8 cellular contexts compared by ENCODE assay signal in genomic region chr14:49892301-49892635, GRCh38. TPM values are rescaled to one million over a fixed set of nuclear protein-coding genes. Genes with fewer than 3 reads are reported as not detected.
DNase-seq lines count a peak whose midpoint lies in the region; ATAC-seq and TF ChIP-seq lines count a peak whose summit lies in the region.

No MANE protein-coding gene starts in this region.

- peak overlapping the region; percentile 99 for H3K9ac ChIP-seq in HUES64 (ENCODE audit: low read depth, low read length)

- H3K4me1 Mint-ChIP-seq in activated naive CD8-positive, alpha-beta T cell treated with anti-CD3 and anti-CD28 coated beads, Interleukin-2, amount 50 U/mL, for 24 hours = peaks cover 37% of the 10 kb centered on the region

- CTCF ChIA-PET in OCI-LY7 (lab: Charles Lee; ENCODE audit: unreplicated experiment) = interaction anchor here (0.6 to 1.6 kb wide), 5 partner anchors 11 to 110 kb away, joined by 3 to 4 read pairs (median 3); no protein-coding TSS in a partner anchor

- H3K4me3 ChIP-seq in HUES64 (ENCODE audit: low read length) (peak overlapping the region; percentile 100), OCI-LY7 (ENCODE audit: low read depth, low read length, poor library complexity, severe bottlenecking) (peak overlapping the region; percentile 98)

- DNase-seq in DMS153 (lab: John Stamatoyannopoulos, UW) (peak; percentile 37), OCI-LY7 (ENCODE audit: low spot score) (peak; percentile 89), head of caudate nucleus (peak in 35 of 42 donors; percentile 47 to 89 (median 70)), omental fat pad (ENCODE audit: low spot score) (no peak), retina (no peak)
- DNase-seq in activated naive CD8-positive, alpha-beta T cell treated with anti-CD3 and anti-CD28 coated beads, Interleukin-2, amount 50 U/mL, for 24 hours = peak; percentile 44

- H3K79me2 ChIP-seq in OCI-LY7 (ENCODE audit: insufficient read depth, low read depth, low read length) = peaks cover 55% of the 10 kb centered on the region

- H3K4me2 ChIP-seq in OCI-LY7 (ENCODE audit: low read length) = peak overlapping the region; percentile 95

- peaks cover 5% of the 10 kb centered on the region for H3K27me3 Mint-ChIP-seq in activated naive CD8-positive, alpha-beta T cell treated with anti-CD3 and anti-CD28 coated beads, Interleukin-2, amount 50 U/mL, for 24 hours

- peak overlapping the region; percentile 99 for H3K4me3 Mint-ChIP-seq in activated naive CD8-positive, alpha-beta T cell treated with anti-CD3 and anti-CD28 coated beads, Interleukin-2, amount 50 U/mL, for 24 hours

- no peaks in the 10 kb centered on the region for H3K9me3 Mint-ChIP-seq in activated naive CD8-positive, alpha-beta T cell treated with anti-CD3 and anti-CD28 coated beads, Interleukin-2, amount 50 U/mL, for 24 hours

- H4K20me1 ChIP-seq in OCI-LY7 (ENCODE audit: insufficient read depth, low read length) = peaks cover 33% of the 10 kb centered on the region

- ATAC-seq in GM21367 (IDR thresholded peaks at IDR 0.05; ENCODE audit: unreplicated experiment) (peak; percentile 30), omental fat pad (ENCODE audit: low FRiP score) (peak; percentile 58)
- no peak for ATAC-seq in activated naive CD8-positive, alpha-beta T cell treated with anti-CD3 and anti-CD28 coated beads, Interleukin-2, amount 50 U/mL, for 24 hours

- intact Hi-C loops in OCI-LY7 (cut with micrococcal nuclease; ENCODE audit: unreplicated experiment) (loop anchor here (1.0 to 2.0 kb wide), 5 partner anchors 30 to 169 kb away; no protein-coding TSS in a partner anchor), head of caudate nucleus (cut with DNase I) (loop anchor here (2.0 kb wide), 1 partner anchor 225 kb away; the partner anchor contains the start of gene VCPKMT)

- H3K9me3 ChIP-seq in HUES64 (ENCODE audit: insufficient read depth, low read depth, low read length) = no peaks in the 10 kb centered on the region
- H3K9me3 ChIP-seq in OCI-LY7 (ENCODE audit: low read length) = no peaks in the 10 kb centered on the region

- peaks cover 54% of the 10 kb centered on the region for H3K36me3 Mint-ChIP-seq in activated naive CD8-positive, alpha-beta T cell treated with anti-CD3 and anti-CD28 coated beads, Interleukin-2, amount 50 U/mL, for 24 hours (ENCODE audit: low read depth)

- H2AFZ ChIP-seq in OCI-LY7 (ENCODE audit: low read length) = peak overlapping the region; percentile 79; the same call in 1 of the 2 replicates

- H3K27ac ChIP-seq in HUES64 (ENCODE audit: low read depth, low read length) (peak overlapping the region; percentile 99), OCI-LY7 (ENCODE audit: low read depth, low read length, poor library complexity, severe bottlenecking) (peak overlapping the region; percentile 91)

- H3K36me3 ChIP-seq in HUES64 (ENCODE audit: insufficient read depth, low read length) = peaks cover 24% of the 10 kb centered on the region
- peaks cover 43% of the 10 kb centered on the region for H3K36me3 ChIP-seq in OCI-LY7 (ENCODE audit: insufficient read depth, low read length)

- BruUV-seq in OCI-LY7 (replicated peaks; lab: Mats Ljungman, UMichigan) = TSS peak; percentile 91

- POLR2A ChIA-PET in OCI-LY7 (lab: Charles Lee) = interaction anchor here (0.5 to 2.8 kb wide), 21 partner anchors 10 to 224 kb away, joined by 3 to 26 read pairs (median 5); partner anchors contain the start of gene VCPKMT

- H3K4me1 ChIP-seq in HUES64 (ENCODE audit: insufficient read depth, low read length) (peaks cover 24% of the 10 kb centered on the region), OCI-LY7 (ENCODE audit: insufficient read depth, low read length, poor library complexity, severe bottlenecking) (peaks cover 22% of the 10 kb centered on the region)

- TF ChIP-seq CTCF in OCI-LY7 (conservative IDR thresholded peaks at IDR 0.05; ENCODE audit: low read length) (no peak), omental fat pad (IDR thresholded peaks at IDR 0.05) (no peak)

- no peaks in the 10 kb centered on the region for H3K27me3 ChIP-seq in HUES64 (ENCODE audit: insufficient read depth, low read length)

- 13% methylated on average over 12 of the region's 12 CpGs for WGBS in HUES64

- no peaks in the 10 kb centered on the region for H3K9me2 ChIP-seq in OCI-LY7 (ENCODE audit: insufficient read depth, low read length)

- peak overlapping the region; percentile 99 for H3K27ac Mint-ChIP-seq in activated naive CD8-positive, alpha-beta T cell treated with anti-CD3 and anti-CD28 coated beads, Interleukin-2, amount 50 U/mL, for 24 hours

RNA-seq across cellular contexts. Expression of gene ARF6, which starts 0.6 kb away (rescaled TPM):
- 39.8 TPM for polyA plus RNA-seq in HUES64 (2013, experiment 1 of 2)
- polyA plus RNA-seq in HUES64 (2013, experiment 2 of 2) = 41.8 TPM
- total RNA-seq in OCI-LY7 (2014; rRNA removed; shearing (Covaris generic)) = 47.6 and 51.0 TPM in 2 replicates
- 69.1 and 73.0 TPM in 2 replicates for total RNA-seq in OCI-LY7 (2022)
- 10 to 100 TPM; 35.4 to 85.0 (median 45.9) TPM for total RNA-seq in omental fat pad

RNA-seq across cellular contexts. Expression of gene NEMF, which starts 39.7 kb away (rescaled TPM):
- polyA plus RNA-seq in HUES64 (2013, experiment 1 of 2) = 32.8 TPM
- polyA plus RNA-seq in HUES64 (2013, experiment 2 of 2) = 36.0 TPM
- 63.2 and 71.3 TPM in 2 replicates for total RNA-seq in OCI-LY7 (2014; rRNA removed; shearing (Covaris generic))
- 67.5 and 79.4 TPM in 2 replicates for total RNA-seq in OCI-LY7 (2022)
- total RNA-seq in omental fat pad = 10 to 100 TPM; 59.6 to 87.8 (median 67.7) TPM

Comparison
In these comparisons a context has a peak if more than half of its experiments do, and no peak if none do; other contexts are left out.
1. DNase-seq: peak in DMS153 (single experiment), OCI-LY7 (single experiment), activated naive CD8-positive, alpha-beta T cell treated with anti-CD3 and anti-CD28 coated beads, Interleukin-2, amount 50 U/mL, for 24 hours (single experiment) and head of caudate nucleus (35 of 42); none in omental fat pad (single experiment) and retina (single experiment).